ENCODE assay signal across 8 cellular contexts in genomic region chr5:115634343-115635132, GRCh38. TPM values are rescaled to one million over a fixed set of nuclear protein-coding genes. Genes with fewer than 3 reads are reported as not detected.
A peak's percentile ranks its signal among the peaks of the same experiment; 100 is the strongest.
DNase-seq lines count a peak whose midpoint lies in the region; ATAC-seq and TF ChIP-seq lines count a peak whose summit lies in the region.

No MANE protein-coding gene starts in this region.

- H3K27me3 ChIP-seq in KMS-11 (ENCODE audit: insufficient read depth, low read depth), result peaks cover 50% of the 10 kb centered on the region
- H3K27me3 ChIP-seq in Peyer's patch, result no peaks in the 10 kb centered on the region

- H3K4me3 Mint-ChIP-seq in natural killer cell treated with Interleukin-12 subunit alpha and Interleukin-12 subunit beta and Interleukin-15 and Interleukin-18, amount 100 ng/mL, for 72 hours, result peak overlapping the region; percentile 80

- H3K79me2 ChIP-seq in KMS-11 (ENCODE audit: insufficient read depth, low read depth), result no peaks in the 10 kb centered on the region

- peaks cover 0 to 9% of the 10 kb centered on the region in 2 donors for H3K27me3 Mint-ChIP-seq in natural killer cell treated with Interleukin-12 subunit alpha and Interleukin-12 subunit beta and Interleukin-15 and Interleukin-18, amount 100 ng/mL, for 72 hours

- TF ChIP-seq CTCF in KMS-11 (conservative IDR thresholded peaks at IDR 0.05; ENCODE audit: low read depth, low read length) (peak; percentile 85), Peyer's patch (IDR thresholded peaks at IDR 0.05) (peak; percentile 48 to 96 (median 92)), fibroblast of the aortic adventitia (IDR thresholded peaks at IDR 0.05; ENCODE audit: insufficient read depth, low read length) (peak; percentile 93)

- H2AFZ ChIP-seq in KMS-11 (ENCODE audit: low read depth), result no peak overlapping the region

- H3K36me3 Mint-ChIP-seq in natural killer cell treated with Interleukin-12 subunit alpha and Interleukin-12 subunit beta and Interleukin-15 and Interleukin-18, amount 100 ng/mL, for 72 hours, result no peaks in the 10 kb centered on the region

- H3K4me3 ChIP-seq in KMS-11 (IDR thresholded peaks at IDR 0.05; ENCODE audit: insufficient read depth, low read depth, low read length) (no peak overlapping the region), Peyer's patch (peak overlapping the region in 3 of 4 donors; percentile 12 to 40 (median 35)), fibroblast of the aortic adventitia (ENCODE audit: low read depth, low read length) (peak overlapping the region; percentile 62)

- H3K27ac ChIP-seq in KMS-11 (peak overlapping the region; percentile 17; the same call in 1 of the 2 replicates), Peyer's patch (peak overlapping the region; percentile 20 to 62 (median 50))

- H3K9me3 ChIP-seq in Peyer's patch, result no peaks in the 10 kb centered on the region

- peak; percentile 78 for DNase-seq in DMS79 treated with DMSO at 0.1 percent for 48 hours (lab: John Stamatoyannopoulos, UW)
- DNase-seq in Peyer's patch, result peak; percentile 89 to 96 (median 95)
- peak; percentile 66 for DNase-seq in activated T-helper 1 cell treated with Interleukin-2 at 50 U/mL for 16 hours (ENCODE audit: low read depth)
- peak; percentile 88 for DNase-seq in fibroblast of the aortic adventitia (ENCODE audit: low read depth)
- DNase-seq in natural killer cell treated with Interleukin-12 subunit alpha and Interleukin-12 subunit beta and Interleukin-15 and Interleukin-18, amount 100 ng/mL, for 72 hours (ENCODE audit: low spot score), result peak; percentile 89
- peak; percentile 74 for DNase-seq in stimulated activated naive CD4-positive, alpha-beta T cell treated with Interleukin-2 at 50 U/mL for 16 hours (lab: John Stamatoyannopoulos, UW)

- no peaks in the 10 kb centered on the region for H3K9me3 Mint-ChIP-seq in natural killer cell treated with Interleukin-12 subunit alpha and Interleukin-12 subunit beta and Interleukin-15 and Interleukin-18, amount 100 ng/mL, for 72 hours

- H3K4me2 ChIP-seq in KMS-11, result peak overlapping the region; percentile 85

- H3K36me3 ChIP-seq in KMS-11 (ENCODE audit: insufficient read depth) (no peaks in the 10 kb centered on the region), Peyer's patch (no peaks in the 10 kb centered on the region)

- no peak for TF ChIP-seq POLR2A in Peyer's patch (IDR thresholded peaks at IDR 0.05)

- H3K9ac ChIP-seq in KMS-11, result no peak overlapping the region

- H3K4me1 ChIP-seq in KMS-11 (ENCODE audit: low read depth, poor library complexity, severe bottlenecking) (peaks cover 32% of the 10 kb centered on the region), Peyer's patch (peaks cover 0 to 9% (median 0%) of the 10 kb centered on the region in 4 donors)

- peak; percentile 54 for ATAC-seq in GM21737 (IDR thresholded peaks at IDR 0.05; ENCODE audit: unreplicated experiment)
- ATAC-seq in natural killer cell treated with Interleukin-12 subunit alpha and Interleukin-12 subunit beta and Interleukin-15 and Interleukin-18, amount 100 ng/mL, for 72 hours, result peak; percentile 89 to 93

- peak overlapping the region; percentile 73 to 82 for H3K27ac Mint-ChIP-seq in natural killer cell treated with Interleukin-12 subunit alpha and Interleukin-12 subunit beta and Interleukin-15 and Interleukin-18, amount 100 ng/mL, for 72 hours

- H3K4me1 Mint-ChIP-seq in natural killer cell treated with Interleukin-12 subunit alpha and Interleukin-12 subunit beta and Interleukin-15 and Interleukin-18, amount 100 ng/mL, for 72 hours (ENCODE audit: low read depth in 2 of 2), result peaks cover 6 to 24% of the 10 kb centered on the region in 2 donors

- no peaks in the 10 kb centered on the region for H4K20me1 ChIP-seq in KMS-11 (ENCODE audit: insufficient read depth)

RNA-seq across cellular contexts. Expression of gene TMED7, which starts 8.7 kb away (rescaled TPM):
- total RNA-seq in Peyer's patch, result 100 to 1,000 TPM in 2 of 4 donors, 10 to 100 TPM in 2; 36.3 to 119 (median 99.7) TPM
- 30.5 and 181 TPM in 2 replicates for total RNA-seq in fibroblast of the aortic adventitia (ENCODE audit: low replicate concordance)
- total RNA-seq in natural killer cell treated with Interleukin-12 subunit alpha and Interleukin-12 subunit beta and Interleukin-15 and Interleukin-18, amount 100 ng/mL, for 72 hours, result 10 to 100 TPM; 61.6 to 76.1 TPM

RNA-seq across cellular contexts. Expression of gene TICAM2, which starts 32.3 kb away (rescaled TPM):
- total RNA-seq in Peyer's patch (1 to 10 TPM in 1 of 4 donors, under 1 TPM in 1, not detected in 2; 0.80 to 3.3 TPM), fibroblast of the aortic adventitia (ENCODE audit: low replicate concordance) (9.1 and 19.1 TPM in 2 replicates)
- 10 to 100 TPM in 1 of 2 donors, 1 to 10 TPM in 1; 6.1 to 11.1 TPM for total RNA-seq in natural killer cell treated with Interleukin-12 subunit alpha and Interleukin-12 subunit beta and Interleukin-15 and Interleukin-18, amount 100 ng/mL, for 72 hours
